Comparison of ENCODE assay signal across 19 cellular contexts in the genomic region with DNA sequence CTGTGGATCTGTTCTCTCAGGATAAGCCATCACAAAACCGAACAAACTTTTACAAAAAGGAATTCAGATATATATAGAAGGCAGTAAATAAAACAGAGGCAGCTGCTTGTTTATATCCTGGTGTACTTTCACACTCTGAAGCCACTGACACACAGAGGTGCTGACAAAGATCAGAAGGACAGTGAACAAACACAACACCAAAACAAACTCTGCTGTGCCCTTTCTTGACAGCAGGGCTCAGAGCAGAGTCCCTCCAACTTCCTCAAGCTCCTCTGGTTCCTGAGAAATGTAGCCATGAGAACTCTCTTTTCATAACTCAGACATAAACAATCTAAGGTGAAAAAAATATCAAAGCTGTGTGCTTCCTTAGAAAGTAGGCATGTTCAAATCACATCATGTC.
A peak's percentile ranks its signal among the peaks of the same experiment; 100 is the strongest.
DNase-seq lines count a peak whose midpoint lies in the region; ATAC-seq lines count a peak whose summit lies in the region.
"Had no signal": no experiment of that assay in that cellular context is flagged by ENCODE, and none has a peak within 500 bp of the region (broad histone marks: within the 10 kb centered on the region; RNA-seq: fewer than 3 reads in every experiment).

No MANE protein-coding gene starts in this region.

- no peaks in the 10 kb centered on the region for H3K4me1 ChIP-seq in mesendoderm (ENCODE audit: control insufficient read depth, low read depth, low read length)
- H3K4me1 ChIP-seq: breast epithelium, parathyroid adenoma had no signal

- H2BK15ac ChIP-seq in mesendoderm (replicated peaks; ENCODE audit: low read depth), result no peak overlapping the region

- DNase-seq in DMS53 (lab: John Stamatoyannopoulos, UW) (peak; percentile 3), SK-MEL-5 (ENCODE audit: low read depth, low spot score) (peak; percentile 20), mesendoderm (peak; percentile 62), NCI-H526 treated with DMSO at 0.1 percent for 48 hours (lab: John Stamatoyannopoulos, UW) (no peak)
- no peak for DNase-seq in naive thymus-derived CD8-positive, alpha-beta T cell
- DNase-seq: activated CD4-positive, alpha-beta memory T cell treated with anti-CD3 and anti-CD28 coated beads for 36 hours; activated naive CD8-positive, alpha-beta T cell treated with anti-CD3 and anti-CD28 coated beads for 36 hours; activated T-cell treated with anti-CD3 and anti-CD28 coated beads, Interleukin-2, amount 50 U/mL, for 72 hours; GOT3; left cardiac atrium; NCI-H1930; NCI-H524 treated with DMSO at 0.1 percent for 48 hours; PC-9 had no signal

- no peak overlapping the region for H3K56ac ChIP-seq in mesendoderm (ENCODE audit: low read length)

- POLR2A ChIA-PET in naive thymus-derived CD8-positive, alpha-beta T cell (lab: Charles Lee), result no interaction called here

- H3K4me3 ChIP-seq in mesendoderm (ENCODE audit: low read length), result no peak overlapping the region
- H3K4me3 ChIP-seq: breast epithelium, PC-9 had no signal

- no peak overlapping the region for H3K4ac ChIP-seq in mesendoderm (ENCODE audit: low read depth, low read length)

- no peak overlapping the region for H2BK5ac ChIP-seq in mesendoderm (ENCODE audit: low read length)

- no peaks in the 10 kb centered on the region for H3K79me2 ChIP-seq in mesendoderm (ENCODE audit: control insufficient read depth, insufficient read depth, low read length)
- H3K79me2 ChIP-seq: parathyroid adenoma had no signal

- H3K27me3 Mint-ChIP-seq in naive thymus-derived CD8-positive, alpha-beta T cell, result no peaks in the 10 kb centered on the region
- H3K27me3 Mint-ChIP-seq: activated CD4-positive, alpha-beta memory T cell treated with anti-CD3 and anti-CD28 coated beads for 36 hours; activated naive CD8-positive, alpha-beta T cell treated with anti-CD3 and anti-CD28 coated beads for 36 hours; stimulated activated memory B cell treated with anti-CD40 and anti-IgM and Interleukin-4, amounts not matched to agents 10 μg/mL and 1 μg/mL and 100 μg/mL, for 72 hours had no signal

- in situ Hi-C loops in SK-MEL-5 (cut with HindIII; ENCODE audit: low pct_unique_long_range_greater_than_20kb, low sequenced_read_pairs), result no loop called here

- no peaks in the 10 kb centered on the region for H3K27me3 ChIP-seq in mesendoderm (ENCODE audit: insufficient read depth, low read length, poor library complexity)
- H3K27me3 ChIP-seq: breast epithelium had no signal

- no peak overlapping the region for H3K4me2 ChIP-seq in mesendoderm (ENCODE audit: low read length)
- H3K4me2 ChIP-seq: PC-9 had no signal

- no peak overlapping the region for H2AK5ac ChIP-seq in mesendoderm (ENCODE audit: low read length)

- H3K9me3 Mint-ChIP-seq in naive thymus-derived CD8-positive, alpha-beta T cell, result peaks cover 0 to 28% (median 11%) of the 10 kb centered on the region in 9 donors
- H3K9me3 Mint-ChIP-seq: stimulated activated memory B cell treated with anti-CD40 and anti-IgM and Interleukin-4, amounts not matched to agents 10 μg/mL and 1 μg/mL and 100 μg/mL, for 72 hours had no signal

- H3K36me3 ChIP-seq in mesendoderm (ENCODE audit: control insufficient read depth, insufficient read depth, low read length), result no peaks in the 10 kb centered on the region
- H3K36me3 ChIP-seq: breast epithelium had no signal

- no peak overlapping the region for H3K9ac ChIP-seq in mesendoderm (ENCODE audit: low read length)
- H3K9ac ChIP-seq: parathyroid adenoma had no signal

- H4K8ac ChIP-seq in mesendoderm (ENCODE audit: low read depth, low read length), result no peak overlapping the region

- H3K27ac ChIP-seq in mesendoderm (ENCODE audit: low read depth, low read length), result no peak overlapping the region
- H3K27ac ChIP-seq: breast epithelium, parathyroid adenoma, PC-9 had no signal

- no CpG with 5 or more reads among the region's 1 CpG for WGBS in mesendoderm (ENCODE audit: extremely low coverage, insufficient coverage, low lambda C conversion rate)

- H3K23ac ChIP-seq in mesendoderm (ENCODE audit: low read length), result no peak overlapping the region

- H3K27ac Mint-ChIP-seq in naive thymus-derived CD8-positive, alpha-beta T cell, result no peak overlapping the region
- H3K27ac Mint-ChIP-seq: activated CD4-positive, alpha-beta memory T cell treated with anti-CD3 and anti-CD28 coated beads for 36 hours; activated naive CD8-positive, alpha-beta T cell treated with anti-CD3 and anti-CD28 coated beads for 36 hours; activated T-cell treated with anti-CD3 and anti-CD28 coated beads, Interleukin-2, amount 50 U/mL, for 72 hours; stimulated activated memory B cell treated with anti-CD40 and anti-IgM and Interleukin-4, amounts not matched to agents 10 μg/mL and 1 μg/mL and 100 μg/mL, for 72 hours had no signal

- H3K79me1 ChIP-seq in mesendoderm (ENCODE audit: low read length), result no peaks in the 10 kb centered on the region

- no peak overlapping the region for H2BK120ac ChIP-seq in mesendoderm (ENCODE audit: low read depth, low read length)

- H3K18ac ChIP-seq in mesendoderm (ENCODE audit: low read length), result no peak overlapping the region

- H4K5ac ChIP-seq in mesendoderm (ENCODE audit: low read length), result no peak overlapping the region

- ATAC-seq in HG02678 (IDR thresholded peaks at IDR 0.05; ENCODE audit: unreplicated experiment), result peak; percentile 46
- ATAC-seq in GM21526 (IDR thresholded peaks at IDR 0.05; ENCODE audit: low FRiP score, unreplicated experiment), result no peak
- ATAC-seq in naive thymus-derived CD8-positive, alpha-beta T cell, result no peak
- no peak for ATAC-seq in GM21515 (IDR thresholded peaks at IDR 0.05; ENCODE audit: unreplicated experiment)
- ATAC-seq: activated T-cell treated with anti-CD3 and anti-CD28 coated beads, Interleukin-2, amount 50 U/mL, for 72 hours; left cardiac atrium; stimulated activated memory B cell treated with anti-CD40 and anti-IgM and Interleukin-4, amounts not matched to agents 10 μg/mL and 1 μg/mL and 100 μg/mL, for 72 hours had no signal

- no peak overlapping the region for H3K4me3 Mint-ChIP-seq in naive thymus-derived CD8-positive, alpha-beta T cell
- H3K4me3 Mint-ChIP-seq: activated CD4-positive, alpha-beta memory T cell treated with anti-CD3 and anti-CD28 coated beads for 36 hours; activated naive CD8-positive, alpha-beta T cell treated with anti-CD3 and anti-CD28 coated beads for 36 hours; activated T-cell treated with anti-CD3 and anti-CD28 coated beads, Interleukin-2, amount 50 U/mL, for 72 hours; stimulated activated memory B cell treated with anti-CD40 and anti-IgM and Interleukin-4, amounts not matched to agents 10 μg/mL and 1 μg/mL and 100 μg/mL, for 72 hours had no signal

- H3K36me3 Mint-ChIP-seq in naive thymus-derived CD8-positive, alpha-beta T cell, result peaks cover 0 to 10% (median 0%) of the 10 kb centered on the region in 3 donors
- H3K36me3 Mint-ChIP-seq: activated CD4-positive, alpha-beta memory T cell treated with anti-CD3 and anti-CD28 coated beads for 36 hours; activated naive CD8-positive, alpha-beta T cell treated with anti-CD3 and anti-CD28 coated beads for 36 hours; stimulated activated memory B cell treated with anti-CD40 and anti-IgM and Interleukin-4, amounts not matched to agents 10 μg/mL and 1 μg/mL and 100 μg/mL, for 72 hours had no signal

- H3K4me1 Mint-ChIP-seq in naive thymus-derived CD8-positive, alpha-beta T cell, result no peaks in the 10 kb centered on the region
- H3K4me1 Mint-ChIP-seq: activated naive CD8-positive, alpha-beta T cell treated with anti-CD3 and anti-CD28 coated beads for 36 hours; stimulated activated memory B cell treated with anti-CD40 and anti-IgM and Interleukin-4, amounts not matched to agents 10 μg/mL and 1 μg/mL and 100 μg/mL, for 72 hours had no signal

Comparison
In these comparisons a context has a peak if more than half of its experiments do, and no peak if none do; other contexts are left out.
1. DNase-seq: peak in DMS53 (single experiment), SK-MEL-5 (single experiment) and mesendoderm (single experiment); none in naive thymus-derived CD8-positive, alpha-beta T cell (0 of 10) and NCI-H526 treated with DMSO at 0.1 percent for 48 hours (single experiment).